In the genomic region with DNA sequence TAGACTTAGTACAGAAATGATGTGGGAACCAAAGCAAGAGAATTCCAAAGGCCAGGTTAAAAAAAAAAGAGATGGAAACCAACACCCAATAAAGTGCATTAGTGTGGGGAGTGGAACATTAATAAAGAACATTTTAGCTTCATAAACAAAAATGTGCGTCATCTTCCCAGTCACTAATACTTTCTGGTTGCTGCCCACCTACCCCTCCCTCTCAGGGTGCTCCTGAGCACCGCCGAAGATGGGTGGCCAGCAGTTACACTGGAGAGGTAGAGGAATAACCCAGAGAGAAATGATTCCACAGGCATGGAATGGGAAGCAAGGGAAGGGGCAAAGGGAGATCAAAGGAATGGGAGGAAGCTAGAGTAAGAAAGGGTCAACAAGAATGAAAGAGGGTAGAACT, we compare ENCODE assay signal across 1 cellular context.
TF ChIP-seq lines count a peak whose summit lies in the region.

No MANE protein-coding gene starts in this region.

TF ChIP-seq in IMR-90, 13 proteins besides CTCF, POLR2A, EP300 and RAD21:
- TF ChIP-seq MXI1 (IDR thresholded peaks at IDR 0.05; ENCODE audit: borderline replicate concordance, low read depth, low read length) = no peak
- TF ChIP-seq FOS (IDR thresholded peaks at IDR 0.05; ENCODE audit: low read depth, low read length) = no peak
- TF ChIP-seq MAFK (IDR thresholded peaks at IDR 0.05; ENCODE audit: low read depth, low read length) = no peak
- TF ChIP-seq CEBPB (IDR thresholded peaks at IDR 0.05; ENCODE audit: low read depth, low read length) = no peak
- no peak for TF ChIP-seq MAZ (IDR thresholded peaks at IDR 0.05; ENCODE audit: borderline replicate concordance, low read depth, low read length)
- TF ChIP-seq RCOR1 (IDR thresholded peaks at IDR 0.05; ENCODE audit: insufficient replicate concordance, low read length) = no peak
- no peak for TF ChIP-seq SMC3 (IDR thresholded peaks at IDR 0.05; ENCODE audit: low read depth, low read length)
- no peak for TF ChIP-seq RFX5 (IDR thresholded peaks at IDR 0.05; ENCODE audit: low read depth, low read length)
TF ChIP-seq in IMR-90: peak in this region for 0.
